25 cellular contexts compared by ENCODE assay signal in the genomic region with DNA sequence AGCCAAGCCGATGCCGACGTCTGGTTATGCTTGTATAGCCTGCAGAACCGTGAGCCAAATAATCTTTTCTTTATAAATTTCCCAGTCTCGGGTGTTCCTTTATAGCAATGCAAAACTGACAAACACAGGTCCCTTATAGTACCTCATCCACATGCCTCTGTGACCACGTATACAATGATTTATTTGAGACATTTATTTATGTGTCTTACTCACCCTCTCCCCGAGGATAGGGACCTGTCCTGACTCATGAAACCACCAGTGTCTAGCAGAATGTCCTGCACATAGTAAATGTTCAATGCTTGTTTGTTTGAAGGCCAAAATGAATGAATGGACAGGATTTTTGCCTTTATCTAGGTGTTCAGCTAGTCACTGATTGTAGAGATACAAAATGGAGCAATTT.
DNase-seq lines count a peak whose midpoint lies in the region; ATAC-seq, FAIRE-seq and TF ChIP-seq lines count a peak whose summit lies in the region.
"Had no signal": no experiment of that assay in that cellular context is flagged by ENCODE, and none has a peak within 500 bp of the region (broad histone marks: within the 10 kb centered on the region; RNA-seq: fewer than 3 reads in every experiment).

No MANE protein-coding gene starts in this region.

- H3K9me3 ChIP-seq in OCI-LY3 (ENCODE audit: insufficient read depth, low read length), result no peaks in the 10 kb centered on the region
- H3K9me3 ChIP-seq: Peyer's patch, tibial artery had no signal

- DNase-seq in Daoy (ENCODE audit: low read depth), result peak; percentile 39
- peak; percentile 91 for DNase-seq in bronchial epithelial cell (ENCODE audit: low read depth)
- DNase-seq in omental fat pad (ENCODE audit: low spot score), result no peak
- DNase-seq in NOMO-1 treated with DMSO at 0.1 percent for 48 hours (lab: John Stamatoyannopoulos, UW; ENCODE audit: unreplicated experiment), result no peak
- DNase-seq in HuH-7.5 (ENCODE audit: low spot score), result no peak
- DNase-seq in NOMO-1 (lab: John Stamatoyannopoulos, UW; ENCODE audit: unreplicated experiment in 2 of 2), result no peak
- DNase-seq: activated CD4-positive, CD25-positive, alpha-beta regulatory T cell treated with anti-CD3 and anti-CD28 coated beads, Interleukin-2, amount 50 U/mL, for 72 hours; activated CD8-positive, alpha-beta memory T cell treated with anti-CD3 and anti-CD28 coated beads for 24 hours; activated naive CD4-positive, alpha-beta T cell treated with anti-CD3 and anti-CD28 coated beads, Interleukin-2, amount 10 ng/mL, durations not matched to agents 7 days and 5 days; activated T-cell treated with anti-CD3 and anti-CD28 coated beads, Interleukin-2, amount 50 U/mL, for 48 hours; aorta; DND-41; left lung; midbrain; NCI-H1930; NCI-H345; Peyer's patch; stimulated activated CD4-positive, alpha-beta T cell treated with anti-CD3 and anti-CD28 coated beads, Interleukin-2, amount 100 ng/mL, for 24 hours; stimulated activated naive B cell treated with anti-CD40 and anti-IgM and Interleukin-4, amounts not matched to agents 10 μg/mL and 1 μg/mL and 100 μg/mL, for 72 hours; tibial artery had no signal

- peak; percentile 19 for ATAC-seq in omental fat pad (ENCODE audit: low FRiP score)
- ATAC-seq in HG03097 (IDR thresholded peaks at IDR 0.05; ENCODE audit: low FRiP score, unreplicated experiment), result no peak
- ATAC-seq: K562; left lung; natural killer cell treated with Interleukin-12 subunit alpha and Interleukin-12 subunit beta and Interleukin-15 and Interleukin-18, amount 100 ng/mL, for 72 hours had no signal

- H3K4me2 ChIP-seq in OCI-LY3 (ENCODE audit: low read length), result 0 out of 2 replicates have a peak overlapping the region, but pooled peaks have one; percentile 60

- H2AFZ ChIP-seq in OCI-LY3 (ENCODE audit: low read depth, low read length), result no peak overlapping the region

- no peak for TF ChIP-seq CTCF in OCI-LY3 (IDR thresholded peaks at IDR 0.05; ENCODE audit: low read depth, low read length)
- no peak for TF ChIP-seq CTCF in bronchial epithelial cell (IDR thresholded peaks at IDR 0.05; ENCODE audit: insufficient read depth, low read length, severe bottlenecking)
- TF ChIP-seq CTCF in omental fat pad (IDR thresholded peaks at IDR 0.05), result no peak

- no peak overlapping the region for H3K27ac ChIP-seq in OCI-LY3 (ENCODE audit: low read length)
- H3K27ac ChIP-seq: esophagus muscularis mucosa, left lung, Peyer's patch, tibial artery had no signal

- H3K4me3 ChIP-seq in OCI-LY3 (ENCODE audit: low read length) (no peak overlapping the region), bronchial epithelial cell (ENCODE audit: low read depth, low read length) (no peak overlapping the region)
- H3K4me3 ChIP-seq: esophagus muscularis mucosa, K562, left lung, Peyer's patch, tibial artery had no signal

- no peaks in the 10 kb centered on the region for H3K36me3 ChIP-seq in OCI-LY3 (replicated peaks; ENCODE audit: low read depth, low read length)
- no peaks in the 10 kb centered on the region for H3K36me3 ChIP-seq in bronchial epithelial cell (ENCODE audit: control insufficient read depth, insufficient read depth, low read length)
- H3K36me3 ChIP-seq: esophagus muscularis mucosa, left lung, Peyer's patch, tibial artery had no signal

- FAIRE-seq in bronchial epithelial cell (lab: Jason Lieb, UNC), result no peak
- FAIRE-seq: K562 had no signal

- no peaks in the 10 kb centered on the region for H4K20me1 ChIP-seq in OCI-LY3 (ENCODE audit: insufficient read depth, low read length)

- H3K9ac ChIP-seq in OCI-LY3 (ENCODE audit: low read length), result no peak overlapping the region

- H3K27me3 ChIP-seq in OCI-LY3 (ENCODE audit: low read depth, low read length) (no peaks in the 10 kb centered on the region), bronchial epithelial cell (ENCODE audit: control insufficient read depth, insufficient read depth, low read length) (no peaks in the 10 kb centered on the region)
- H3K27me3 ChIP-seq: esophagus muscularis mucosa, left lung, Peyer's patch, tibial artery had no signal

- H3K4me1 ChIP-seq in OCI-LY3 (ENCODE audit: low read length), result peaks cover 38% of the 10 kb centered on the region
- H3K4me1 ChIP-seq: esophagus muscularis mucosa, left lung, Peyer's patch had no signal

- no peaks in the 10 kb centered on the region for H3K79me2 ChIP-seq in OCI-LY3 (ENCODE audit: low read length)

Comparison
In these comparisons a context has a peak if more than half of its experiments do, and no peak if none do; other contexts are left out.
1. DNase-seq: peak in Daoy (single experiment) and bronchial epithelial cell (single experiment); none in omental fat pad (single experiment), NOMO-1 treated with DMSO at 0.1 percent for 48 hours (single experiment), HuH-7.5 (single experiment) and NOMO-1 (0 of 2).